In genomic region chr10:79559726-79560125, GRCh38 we compare ENCODE assay signal across 19 cellular contexts. TPM values are rescaled to one million over a fixed set of nuclear protein-coding genes. Genes with fewer than 3 reads are reported as not detected.
A peak's percentile ranks its signal among the peaks of the same experiment; 100 is the strongest.
DNase-seq lines count a peak whose midpoint lies in the region; ATAC-seq and TF ChIP-seq lines count a peak whose summit lies in the region.
"Had no signal": no experiment of that assay in that cellular context is flagged by ENCODE, and none has a peak within 500 bp of the region (broad histone marks: within the 10 kb centered on the region; RNA-seq: fewer than 3 reads in every experiment).

No MANE protein-coding gene starts in this region.

- POLR2A ChIA-PET in MCF 10A (lab: Yijun Ruan, JAX), result no interaction called here

- CTCF ChIA-PET in MCF 10A (lab: Yijun Ruan, JAX), result interaction anchor here (0.7 to 1.4 kb wide), 2 partner anchors 701 to 1035 kb away, joined by 3 to 4 read pairs; no protein-coding TSS in a partner anchor

- DNase-seq in MCF 10A (ENCODE audit: unreplicated experiment) (peak; percentile 13), breast epithelium (ENCODE audit: low spot score in 2 of 2) (no peak), amniotic epithelial cell (ENCODE audit: low read depth) (peak; percentile 7), glutamatergic neuron (no peak), prostate gland (ENCODE audit: low spot score) (no peak), NCI-H187 (lab: John Stamatoyannopoulos, UW) (no peak), anterior cingulate cortex (lab: John Stamatoyannopoulos, UW) (no peak)
- DNase-seq in natural killer cell treated with Interleukin-12 subunit alpha and Interleukin-12 subunit beta and Interleukin-15 and Interleukin-18, amount 100 ng/mL, for 72 hours (ENCODE audit: low spot score), result no peak
- DNase-seq: 8988T; activated CD4-positive, CD25-positive, alpha-beta regulatory T cell treated with anti-CD3 and anti-CD28 coated beads, Interleukin-2, amount 50 U/mL, for 72 hours; H9; hypothalamus; KG1; NCI-H524 treated with DMSO at 0.1 percent for 48 hours had no signal

- H3K9me3 ChIP-seq in breast epithelium (no peaks in the 10 kb centered on the region), prostate gland (no peaks in the 10 kb centered on the region)

- no peak overlapping the region for H3K27ac Mint-ChIP-seq in MCF 10A (ENCODE audit: low read depth, unreplicated experiment)
- H3K27ac Mint-ChIP-seq in glutamatergic neuron (ENCODE audit: unreplicated experiment), result peak overlapping the region; percentile 43
- no peak overlapping the region for H3K27ac Mint-ChIP-seq in natural killer cell treated with Interleukin-12 subunit alpha and Interleukin-12 subunit beta and Interleukin-15 and Interleukin-18, amount 100 ng/mL, for 72 hours
- H3K27ac Mint-ChIP-seq: activated naive CD4-positive, alpha-beta T cell treated with anti-CD3 and anti-CD28 coated beads, Interleukin-2, amount 50 U/mL, for 24 hours; H9; stimulated activated effector memory CD8-positive, alpha-beta T cell treated with anti-CD3 and anti-CD28 coated beads, Interleukin-12 subunit alpha, Interleukin-12 subunit beta, amount 100 ng/mL, for 72 hours had no signal

- no peaks in the 10 kb centered on the region for H3K9me3 Mint-ChIP-seq in MCF 10A (ENCODE audit: unreplicated experiment)
- H3K9me3 Mint-ChIP-seq in glutamatergic neuron (ENCODE audit: unreplicated experiment), result peaks cover 3% of the 10 kb centered on the region
- H3K9me3 Mint-ChIP-seq in natural killer cell treated with Interleukin-12 subunit alpha and Interleukin-12 subunit beta and Interleukin-15 and Interleukin-18, amount 100 ng/mL, for 72 hours, result no peaks in the 10 kb centered on the region
- H3K9me3 Mint-ChIP-seq: activated naive CD4-positive, alpha-beta T cell treated with anti-CD3 and anti-CD28 coated beads, Interleukin-2, amount 50 U/mL, for 24 hours; H9; stimulated activated effector memory CD8-positive, alpha-beta T cell treated with anti-CD3 and anti-CD28 coated beads, Interleukin-12 subunit alpha, Interleukin-12 subunit beta, amount 100 ng/mL, for 72 hours had no signal

- H3K4me1 ChIP-seq in breast epithelium (no peaks in the 10 kb centered on the region), prostate gland (replicated peaks) (peaks cover 7% of the 10 kb centered on the region)

- H3K27me3 ChIP-seq in breast epithelium, result peaks cover 0 to 5% of the 10 kb centered on the region in 2 donors
- H3K27me3 ChIP-seq in prostate gland (replicated peaks; ENCODE audit: insufficient read depth), result no peaks in the 10 kb centered on the region

- H3K36me3 Mint-ChIP-seq in MCF 10A (ENCODE audit: insufficient read depth, unreplicated experiment) (no peaks in the 10 kb centered on the region), glutamatergic neuron (ENCODE audit: unreplicated experiment) (no peaks in the 10 kb centered on the region)
- H3K36me3 Mint-ChIP-seq in natural killer cell treated with Interleukin-12 subunit alpha and Interleukin-12 subunit beta and Interleukin-15 and Interleukin-18, amount 100 ng/mL, for 72 hours, result no peaks in the 10 kb centered on the region
- H3K36me3 Mint-ChIP-seq: activated naive CD4-positive, alpha-beta T cell treated with anti-CD3 and anti-CD28 coated beads, Interleukin-2, amount 50 U/mL, for 24 hours; stimulated activated effector memory CD8-positive, alpha-beta T cell treated with anti-CD3 and anti-CD28 coated beads, Interleukin-12 subunit alpha, Interleukin-12 subunit beta, amount 100 ng/mL, for 72 hours had no signal

- ATAC-seq in natural killer cell treated with Interleukin-12 subunit alpha and Interleukin-12 subunit beta and Interleukin-15 and Interleukin-18, amount 100 ng/mL, for 72 hours, result no peak
- ATAC-seq: sciatic nerve; stimulated activated effector memory CD8-positive, alpha-beta T cell treated with anti-CD3 and anti-CD28 coated beads, Interleukin-12 subunit alpha, Interleukin-12 subunit beta, amount 100 ng/mL, for 72 hours had no signal

- H3K4me3 ChIP-seq in breast epithelium (no peak overlapping the region), prostate gland (no peak overlapping the region)

- no TSS peak for BruUV-seq in MCF 10A (replicated peaks; lab: Mats Ljungman, UMichigan)

- TF ChIP-seq CTCF in MCF 10A (IDR thresholded peaks at IDR 0.05; ENCODE audit: unreplicated experiment), result no peak
- no peak for TF ChIP-seq CTCF in breast epithelium (IDR thresholded peaks at IDR 0.05)
- no peak for TF ChIP-seq CTCF in glutamatergic neuron (IDR thresholded peaks at IDR 0.05; ENCODE audit: partially characterized antibody, unreplicated experiment)
- no peak for TF ChIP-seq CTCF in prostate gland (IDR thresholded peaks at IDR 0.05)

- H3K27ac ChIP-seq in breast epithelium, result no peak overlapping the region
- no peak overlapping the region for H3K27ac ChIP-seq in prostate gland

- H3K4me1 Mint-ChIP-seq in MCF 10A (ENCODE audit: insufficient read depth, unreplicated experiment), result no peaks in the 10 kb centered on the region
- peaks cover 2% of the 10 kb centered on the region for H3K4me1 Mint-ChIP-seq in glutamatergic neuron (ENCODE audit: low read depth, unreplicated experiment)
- H3K4me1 Mint-ChIP-seq in natural killer cell treated with Interleukin-12 subunit alpha and Interleukin-12 subunit beta and Interleukin-15 and Interleukin-18, amount 100 ng/mL, for 72 hours (ENCODE audit: low read depth in 2 of 2), result peaks cover 6 to 8% of the 10 kb centered on the region in 2 donors
- H3K4me1 Mint-ChIP-seq: activated naive CD4-positive, alpha-beta T cell treated with anti-CD3 and anti-CD28 coated beads, Interleukin-2, amount 50 U/mL, for 24 hours had no signal

- no peaks in the 10 kb centered on the region for H3K36me3 ChIP-seq in breast epithelium
- no peaks in the 10 kb centered on the region for H3K36me3 ChIP-seq in prostate gland

- intact Hi-C loops in MCF 10A (cut with micrococcal nuclease) (no loop called here), breast epithelium (cut with DNase I; ENCODE audit: low total_unique reads) (no loop called here), prostate gland (cut with DNase I) (no loop called here)

- H3K4me3 Mint-ChIP-seq in MCF 10A (ENCODE audit: unreplicated experiment) (no peak overlapping the region), glutamatergic neuron (ENCODE audit: unreplicated experiment) (no peak overlapping the region)
- no peak overlapping the region for H3K4me3 Mint-ChIP-seq in natural killer cell treated with Interleukin-12 subunit alpha and Interleukin-12 subunit beta and Interleukin-15 and Interleukin-18, amount 100 ng/mL, for 72 hours
- H3K4me3 Mint-ChIP-seq: activated naive CD4-positive, alpha-beta T cell treated with anti-CD3 and anti-CD28 coated beads, Interleukin-2, amount 50 U/mL, for 24 hours; H9; stimulated activated effector memory CD8-positive, alpha-beta T cell treated with anti-CD3 and anti-CD28 coated beads, Interleukin-12 subunit alpha, Interleukin-12 subunit beta, amount 100 ng/mL, for 72 hours had no signal

- 90% methylated on average over 2 of the region's 2 CpGs for WGBS in prostate gland

- H3K27me3 Mint-ChIP-seq in MCF 10A (ENCODE audit: insufficient read depth, unreplicated experiment), result peaks cover 37% of the 10 kb centered on the region
- peaks cover 6% of the 10 kb centered on the region for H3K27me3 Mint-ChIP-seq in glutamatergic neuron (ENCODE audit: unreplicated experiment)
- H3K27me3 Mint-ChIP-seq in natural killer cell treated with Interleukin-12 subunit alpha and Interleukin-12 subunit beta and Interleukin-15 and Interleukin-18, amount 100 ng/mL, for 72 hours, result peaks cover 10 to 19% of the 10 kb centered on the region in 2 donors

- TF ChIP-seq POLR2A in breast epithelium (IDR thresholded peaks at IDR 0.05) (no peak), prostate gland (IDR thresholded peaks at IDR 0.05) (no peak)

RNA-seq across cellular contexts. Expression of gene SFTPA2, which starts 0.5 kb away (rescaled TPM):
- not detected in 2 replicates for total RNA-seq in MCF 10A (2022)
- under 1 TPM in 1 of 3 donors, not detected in 2; 0.98 TPM for total RNA-seq in breast epithelium
- 0.39 TPM for total RNA-seq in glutamatergic neuron (ENCODE audit: unreplicated experiment)
- total RNA-seq in prostate gland, result 10 to 100 TPM in 1 of 2 donors, 1 to 10 TPM in 1; 5.3 to 38.5 TPM
- not detected for total RNA-seq in natural killer cell treated with Interleukin-12 subunit alpha and Interleukin-12 subunit beta and Interleukin-15 and Interleukin-18, amount 100 ng/mL, for 72 hours
- total RNA-seq: H9, lower leg skin, urinary bladder had no signal

RNA-seq across cellular contexts. Expression of gene EIF5AL1, which starts 47.4 kb away (rescaled TPM):
- total RNA-seq in MCF 10A (2022), result 0.42 and 0.54 TPM in 2 replicates
- under 1 TPM; under 0.01 to 0.16 (median 0.15) TPM for total RNA-seq in breast epithelium
- total RNA-seq in glutamatergic neuron (ENCODE audit: unreplicated experiment), result 0.61 TPM
- total RNA-seq in prostate gland, result 1 to 10 TPM in 1 of 2 donors, under 1 TPM in 1; 0.32 to 1.5 TPM
- total RNA-seq in natural killer cell treated with Interleukin-12 subunit alpha and Interleukin-12 subunit beta and Interleukin-15 and Interleukin-18, amount 100 ng/mL, for 72 hours, result 1 to 10 TPM in 1 of 2 donors, under 1 TPM in 1; 0.11 to 4.8 TPM

RNA-seq across cellular contexts. Expression of gene SFTPA1, which starts 51.0 kb away (rescaled TPM):
- total RNA-seq in MCF 10A (2022) (not detected in 2 replicates), breast epithelium (not detected), glutamatergic neuron (ENCODE audit: unreplicated experiment) (not detected), prostate gland (not detected)
- not detected for total RNA-seq in natural killer cell treated with Interleukin-12 subunit alpha and Interleukin-12 subunit beta and Interleukin-15 and Interleukin-18, amount 100 ng/mL, for 72 hours
- total RNA-seq: H9, lower leg skin, urinary bladder had no signal

Comparison
In these comparisons a context has a peak if more than half of its experiments do, and no peak if none do; other contexts are left out.
1. DNase-seq: peak in MCF 10A (single experiment) and amniotic epithelial cell (single experiment); none in breast epithelium (0 of 2), glutamatergic neuron (single experiment), prostate gland (single experiment), natural killer cell treated with Interleukin-12 subunit alpha and Interleukin-12 subunit beta and Interleukin-15 and Interleukin-18, amount 100 ng/mL, for 72 hours (single experiment), NCI-H187 (0 of 2) and anterior cingulate cortex (0 of 58).